ENCODE assay signal across 20 cellular contexts in genomic region chr4:153747406-153747805, GRCh38. TPM values are rescaled to one million over a fixed set of nuclear protein-coding genes. Genes with fewer than 3 reads are reported as not detected.
"Had no signal": no experiment of that assay in that cellular context is flagged by ENCODE, and none has a peak within 500 bp of the region (broad histone marks: within the 10 kb centered on the region; RNA-seq: fewer than 3 reads in every experiment).

No MANE protein-coding gene starts in this region.

- H3K4me3 ChIP-seq: ascending aorta, dorsolateral prefrontal cortex, gastrocnemius medialis, heart left ventricle, psoas muscle, right lobe of liver, testis, upper lobe of left lung had no signal

- H3K36me3 Mint-ChIP-seq: activated CD8-positive, alpha-beta memory T cell treated with anti-CD3 and anti-CD28 coated beads, Interleukin-2, amount 10 ng/mL, durations not matched to agents 7 days and 5 days; activated naive CD4-positive, alpha-beta T cell treated with anti-CD3 and anti-CD28 coated beads, Interleukin-2, amount 10 ng/mL, durations not matched to agents 7 days and 5 days; immature natural killer cell; natural killer cell treated with Interleukin-12 subunit alpha and Interleukin-12 subunit beta and Interleukin-15 and Interleukin-18, amount 100 ng/mL, for 72 hours had no signal

- H3K9me3 ChIP-seq: ascending aorta, gastrocnemius medialis, heart left ventricle, psoas muscle, right lobe of liver, testis, upper lobe of left lung had no signal

- DNase-seq: activated CD4-positive, alpha-beta T cell treated with anti-CD3 and anti-CD28 coated beads, Interleukin-2, amount 50 U/mL, for 48 hours; activated CD4-positive, CD25-positive, alpha-beta regulatory T cell treated with anti-CD3 and anti-CD28 coated beads, Interleukin-2, amount 50 U/mL, for 72 hours; activated CD8-positive, alpha-beta memory T cell treated with anti-CD3 and anti-CD28 coated beads, Interleukin-2, amount 10 ng/mL, durations not matched to agents 7 days and 5 days; activated naive CD4-positive, alpha-beta T cell treated with anti-CD3 and anti-CD28 coated beads, Interleukin-2, amount 10 ng/mL, durations not matched to agents 7 days and 5 days; activated T-cell treated with anti-CD3 and anti-CD28 coated beads, Interleukin-2, amount 50 U/mL, for 1 hour; dorsolateral prefrontal cortex; endodermal cell; gastrocnemius medialis; heart left ventricle; immature natural killer cell; psoas muscle; right lobe of liver; stimulated activated naive CD8-positive, alpha-beta T cell treated with anti-CD3 and anti-CD28 coated beads, Interleukin-15, amount 100 ng/mL, for 72 hours; T1000; testis; upper lobe of left lung had no signal

- H3K4me1 Mint-ChIP-seq: activated CD8-positive, alpha-beta memory T cell treated with anti-CD3 and anti-CD28 coated beads, Interleukin-2, amount 10 ng/mL, durations not matched to agents 7 days and 5 days; endodermal cell; immature natural killer cell; stimulated activated naive CD8-positive, alpha-beta T cell treated with anti-CD3 and anti-CD28 coated beads, Interleukin-15, amount 100 ng/mL, for 72 hours had no signal

- ATAC-seq: activated CD8-positive, alpha-beta memory T cell treated with anti-CD3 and anti-CD28 coated beads, Interleukin-2, amount 10 ng/mL, durations not matched to agents 7 days and 5 days; gastrocnemius medialis; psoas muscle; stimulated activated naive CD8-positive, alpha-beta T cell treated with anti-CD3 and anti-CD28 coated beads, Interleukin-15, amount 100 ng/mL, for 72 hours had no signal

- H3K27ac ChIP-seq: gastrocnemius medialis, psoas muscle, right lobe of liver, testis had no signal

- H3K9me3 Mint-ChIP-seq: activated naive CD4-positive, alpha-beta T cell treated with anti-CD3 and anti-CD28 coated beads, Interleukin-2, amount 10 ng/mL, durations not matched to agents 7 days and 5 days; endodermal cell; immature natural killer cell; natural killer cell treated with Interleukin-12 subunit alpha and Interleukin-12 subunit beta and Interleukin-15 and Interleukin-18, amount 100 ng/mL, for 72 hours; stimulated activated naive CD8-positive, alpha-beta T cell treated with anti-CD3 and anti-CD28 coated beads, Interleukin-15, amount 100 ng/mL, for 72 hours had no signal

- H3K27ac Mint-ChIP-seq: activated CD8-positive, alpha-beta memory T cell treated with anti-CD3 and anti-CD28 coated beads, Interleukin-2, amount 10 ng/mL, durations not matched to agents 7 days and 5 days; activated naive CD4-positive, alpha-beta T cell treated with anti-CD3 and anti-CD28 coated beads, Interleukin-2, amount 10 ng/mL, durations not matched to agents 7 days and 5 days; endodermal cell; immature natural killer cell; natural killer cell treated with Interleukin-12 subunit alpha and Interleukin-12 subunit beta and Interleukin-15 and Interleukin-18, amount 100 ng/mL, for 72 hours; stimulated activated naive CD8-positive, alpha-beta T cell treated with anti-CD3 and anti-CD28 coated beads, Interleukin-15, amount 100 ng/mL, for 72 hours had no signal

- H3K27me3 ChIP-seq: ascending aorta, dorsolateral prefrontal cortex, right lobe of liver, testis, upper lobe of left lung had no signal

- H3K4me3 Mint-ChIP-seq: activated CD8-positive, alpha-beta memory T cell treated with anti-CD3 and anti-CD28 coated beads, Interleukin-2, amount 10 ng/mL, durations not matched to agents 7 days and 5 days; activated naive CD4-positive, alpha-beta T cell treated with anti-CD3 and anti-CD28 coated beads, Interleukin-2, amount 10 ng/mL, durations not matched to agents 7 days and 5 days; endodermal cell; immature natural killer cell; natural killer cell treated with Interleukin-12 subunit alpha and Interleukin-12 subunit beta and Interleukin-15 and Interleukin-18, amount 100 ng/mL, for 72 hours; stimulated activated naive CD8-positive, alpha-beta T cell treated with anti-CD3 and anti-CD28 coated beads, Interleukin-15, amount 100 ng/mL, for 72 hours had no signal

- H3K4me1 ChIP-seq: gastrocnemius medialis, psoas muscle, right lobe of liver, testis had no signal

- FAIRE-seq: bronchial epithelial cell had no signal

- H3K36me3 ChIP-seq: ascending aorta, gastrocnemius medialis, heart left ventricle, right lobe of liver, upper lobe of left lung had no signal

RNA-seq across cellular contexts. Expression of gene RNF175, which starts 12.4 kb away (rescaled TPM):
- total RNA-seq: activated CD8-positive, alpha-beta memory T cell treated with anti-CD3 and anti-CD28 coated beads, Interleukin-2, amount 10 ng/mL, durations not matched to agents 7 days and 5 days; ascending aorta; natural killer cell treated with Interleukin-12 subunit alpha and Interleukin-12 subunit beta and Interleukin-15 and Interleukin-18, amount 100 ng/mL, for 72 hours; psoas muscle; upper lobe of left lung had no signal
- polyA plus RNA-seq: immature natural killer cell had no signal

RNA-seq across cellular contexts. Expression of gene SFRP2, which starts 41.5 kb away (rescaled TPM):
- total RNA-seq: activated CD8-positive, alpha-beta memory T cell treated with anti-CD3 and anti-CD28 coated beads, Interleukin-2, amount 10 ng/mL, durations not matched to agents 7 days and 5 days; bronchial epithelial cell; epithelial cell of proximal tubule; natural killer cell treated with Interleukin-12 subunit alpha and Interleukin-12 subunit beta and Interleukin-15 and Interleukin-18, amount 100 ng/mL, for 72 hours; right lobe of liver had no signal
- polyA plus RNA-seq: immature natural killer cell had no signal
